1 cellular context compared by ENCODE assay signal in the genomic region with DNA sequence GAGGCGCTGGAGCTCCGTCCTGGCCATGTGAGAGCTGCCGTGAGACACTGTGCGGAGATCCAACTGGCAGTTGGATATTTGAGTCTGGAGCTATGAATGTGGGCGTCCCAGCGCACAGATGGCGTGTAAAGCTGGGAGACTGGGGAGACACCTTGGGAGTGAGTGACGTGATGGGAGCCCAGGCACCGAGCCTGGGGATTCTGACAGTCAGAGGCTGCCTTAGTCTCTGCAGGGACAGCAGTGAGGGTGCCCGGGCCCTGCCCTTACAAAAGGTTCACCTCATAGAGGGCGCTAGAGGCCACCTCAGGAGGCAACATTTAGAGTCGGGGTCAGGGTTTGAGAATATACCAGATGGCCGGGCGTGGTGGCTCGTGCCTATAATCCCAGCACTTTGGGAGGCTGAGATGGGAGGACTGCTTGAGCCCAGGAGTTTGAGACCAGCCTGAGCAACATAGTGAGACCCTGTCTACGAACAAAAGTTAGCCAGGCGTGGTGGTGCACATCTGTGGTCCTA.
TF ChIP-seq lines count a peak whose summit lies in the region.

No MANE protein-coding gene starts in this region.

TF ChIP-seq in WTC11, 78 proteins besides CTCF, POLR2A, EP300 and RAD21 (continued from another document):
- TF ChIP-seq, protein P1, sequence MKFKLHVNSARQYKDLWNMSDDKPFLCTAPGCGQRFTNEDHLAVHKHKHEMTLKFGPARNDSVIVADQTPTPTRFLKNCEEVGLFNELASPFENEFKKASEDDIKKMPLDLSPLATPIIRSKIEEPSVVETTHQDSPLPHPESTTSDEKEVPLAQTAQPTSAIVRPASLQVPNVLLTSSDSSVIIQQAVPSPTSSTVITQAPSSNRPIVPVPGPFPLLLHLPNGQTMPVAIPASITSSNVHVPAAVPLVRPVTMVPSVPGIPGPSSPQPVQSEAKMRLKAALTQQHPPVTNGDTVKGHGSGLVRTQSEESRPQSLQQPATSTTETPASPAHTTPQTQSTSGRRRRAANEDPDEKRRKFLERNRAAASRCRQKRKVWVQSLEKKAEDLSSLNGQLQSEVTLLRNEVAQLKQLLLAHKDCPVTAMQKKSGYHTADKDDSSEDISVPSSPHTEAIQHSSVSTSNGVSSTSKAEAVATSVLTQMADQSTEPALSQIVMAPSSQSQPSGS (CRISPR knock-in tag; IDR thresholded peaks at IDR 0.05; ENCODE audit: borderline replicate concordance, low read depth): no peak
- TF ChIP-seq NR3C1 (CRISPR knock-in tag; conservative IDR thresholded peaks at IDR 0.05; ENCODE audit: low read depth): no peak
- no peak for TF ChIP-seq USF1 (CRISPR knock-in tag; IDR thresholded peaks at IDR 0.05)
- TF ChIP-seq ZNF532 (CRISPR knock-in tag; IDR thresholded peaks at IDR 0.05; ENCODE audit: borderline replicate concordance): no peak
- TF ChIP-seq KAT7 (CRISPR knock-in tag; IDR thresholded peaks at IDR 0.05; ENCODE audit: borderline replicate concordance): no peak
- no peak for TF ChIP-seq ZNF671 (CRISPR knock-in tag; IDR thresholded peaks at IDR 0.05)
- no peak for TF ChIP-seq SP1 (CRISPR knock-in tag; conservative IDR thresholded peaks at IDR 0.05)
